16 cellular contexts compared by ENCODE assay signal in genomic region chr17:38889745-38890409, GRCh38. TPM values are rescaled to one million over a fixed set of nuclear protein-coding genes. Genes with fewer than 3 reads are reported as not detected.
DNase-seq lines count a peak whose midpoint lies in the region; ATAC-seq lines count a peak whose summit lies in the region.
"Had no signal": no experiment of that assay in that cellular context is flagged by ENCODE, and none has a peak within 500 bp of the region (broad histone marks: within the 10 kb centered on the region; RNA-seq: fewer than 3 reads in every experiment).

No MANE protein-coding gene starts in this region.

- H3K36me3 ChIP-seq in mucosa of stomach (ENCODE audit: control insufficient read depth, insufficient read depth, low read length): peaks cover 46% of the 10 kb centered on the region

- no peak for ATAC-seq in stimulated activated naive CD8-positive, alpha-beta T cell treated with anti-CD3 and anti-CD28 coated beads, Interleukin-15, Interleukin-2, amounts not matched to agents 100 U/mL and 50 U/mL, for 24 hours
- no peak for ATAC-seq in activated CD8-positive, alpha-beta T cell treated with anti-CD3 and anti-CD28 coated beads, Interleukin-2, amount 10 ng/mL, durations not matched to agents 7 days and 5 days

- H3K4me1 ChIP-seq in mucosa of stomach (ENCODE audit: control insufficient read depth, insufficient read depth, low read length): peaks cover 58% of the 10 kb centered on the region

- peak overlapping the region; percentile 40 for H3K4me3 Mint-ChIP-seq in stimulated activated naive CD8-positive, alpha-beta T cell treated with anti-CD3 and anti-CD28 coated beads, Interleukin-15, Interleukin-2, amounts not matched to agents 100 ng/mL and 50 ng/mL, for 24 hours
- H3K4me3 Mint-ChIP-seq in activated CD8-positive, alpha-beta T cell treated with anti-CD3 and anti-CD28 coated beads, Interleukin-2, amount 10 ng/mL, durations not matched to agents 7 days and 5 days: peak overlapping the region; percentile 61

- no peaks in the 10 kb centered on the region for H3K9me3 Mint-ChIP-seq in stimulated activated naive CD8-positive, alpha-beta T cell treated with anti-CD3 and anti-CD28 coated beads, Interleukin-15, Interleukin-2, amounts not matched to agents 100 ng/mL and 50 ng/mL, for 24 hours
- no peaks in the 10 kb centered on the region for H3K9me3 Mint-ChIP-seq in activated CD8-positive, alpha-beta T cell treated with anti-CD3 and anti-CD28 coated beads, Interleukin-2, amount 10 ng/mL, durations not matched to agents 7 days and 5 days (ENCODE audit: insufficient read depth)

- H3K36me3 Mint-ChIP-seq in stimulated activated naive CD8-positive, alpha-beta T cell treated with anti-CD3 and anti-CD28 coated beads, Interleukin-15, Interleukin-2, amounts not matched to agents 100 ng/mL and 50 ng/mL, for 24 hours (ENCODE audit: low read depth): peaks cover 34% of the 10 kb centered on the region
- H3K36me3 Mint-ChIP-seq in activated CD8-positive, alpha-beta T cell treated with anti-CD3 and anti-CD28 coated beads, Interleukin-2, amount 10 ng/mL, durations not matched to agents 7 days and 5 days (ENCODE audit: low read depth): peaks cover 89% of the 10 kb centered on the region

- intact Hi-C loops in posterior vena cava (cut with DNase I): no loop called here

- H3K27me3 ChIP-seq in mucosa of stomach (ENCODE audit: control insufficient read depth, insufficient read depth, low read length): no peaks in the 10 kb centered on the region
- H3K27me3 ChIP-seq: vagina had no signal

- CTCF ChIA-PET in activated CD8-positive, alpha-beta T cell treated with anti-CD3 and anti-CD28 coated beads, Interleukin-2, amount 10 ng/mL, durations not matched to agents 7 days and 5 days (lab: Charles Lee): interaction anchor here (0.9 to 1.6 kb wide), 2 partner anchors 19 to 20 kb away, joined by 5 read pairs; partner anchors contain the start of gene LASP1

- H3K9me3 ChIP-seq in mucosa of stomach (ENCODE audit: control insufficient read depth, low read length): no peaks in the 10 kb centered on the region
- H3K9me3 ChIP-seq: vagina had no signal

- DNase-seq in stimulated activated naive CD8-positive, alpha-beta T cell treated with anti-CD3 and anti-CD28 coated beads, Interleukin-15, Interleukin-2, amounts not matched to agents 100 U/mL and 50 U/mL, for 24 hours: no peak
- no peak for DNase-seq in activated CD8-positive, alpha-beta T cell treated with anti-CD3 and anti-CD28 coated beads, Interleukin-2, amount 10 ng/mL, durations not matched to agents 7 days and 5 days
- DNase-seq in UCSD-AML1 (lab: John Stamatoyannopoulos, UW; ENCODE audit: unreplicated experiment): no peak
- DNase-seq in germinal center (ENCODE audit: low spot score): no peak
- DNase-seq in AG20443 (ENCODE audit: low spot score): no peak
- DNase-seq in posterior vena cava (ENCODE audit: low spot score): no peak
- DNase-seq: AML-193; effector CD4-positive, alpha-beta T cell; NCI-H187; NCI-H526 treated with DMSO at 0.1 percent for 48 hours; RPMI8226; T1000 had no signal

- H3K27me3 Mint-ChIP-seq in stimulated activated naive CD8-positive, alpha-beta T cell treated with anti-CD3 and anti-CD28 coated beads, Interleukin-15, Interleukin-2, amounts not matched to agents 100 ng/mL and 50 ng/mL, for 24 hours: no peaks in the 10 kb centered on the region
- H3K27me3 Mint-ChIP-seq in activated CD8-positive, alpha-beta T cell treated with anti-CD3 and anti-CD28 coated beads, Interleukin-2, amount 10 ng/mL, durations not matched to agents 7 days and 5 days (ENCODE audit: low read depth): no peaks in the 10 kb centered on the region

- peak overlapping the region; percentile 6 for H3K9ac ChIP-seq in mucosa of stomach (ENCODE audit: low read length)
- H3K9ac ChIP-seq: parathyroid adenoma had no signal

- peaks cover 90% of the 10 kb centered on the region for H3K4me1 Mint-ChIP-seq in stimulated activated naive CD8-positive, alpha-beta T cell treated with anti-CD3 and anti-CD28 coated beads, Interleukin-15, Interleukin-2, amounts not matched to agents 100 ng/mL and 50 ng/mL, for 24 hours (ENCODE audit: low read depth)
- H3K4me1 Mint-ChIP-seq in activated CD8-positive, alpha-beta T cell treated with anti-CD3 and anti-CD28 coated beads, Interleukin-2, amount 10 ng/mL, durations not matched to agents 7 days and 5 days (ENCODE audit: low read depth): peaks cover 98% of the 10 kb centered on the region

- peak overlapping the region; percentile 15 for H3K4me3 ChIP-seq in mucosa of stomach (ENCODE audit: low read length)
- H3K4me3 ChIP-seq: vagina had no signal

- POLR2A ChIA-PET in activated CD8-positive, alpha-beta T cell treated with anti-CD3 and anti-CD28 coated beads, Interleukin-2, amount 10 ng/mL, durations not matched to agents 7 days and 5 days (lab: Charles Lee): interaction anchor here (0.7 to 1.3 kb wide), 5 partner anchors 9 to 68 kb away, joined by 3 to 8 read pairs (median 4); partner anchors contain the start of gene LASP1

- H3K27ac Mint-ChIP-seq in stimulated activated naive CD8-positive, alpha-beta T cell treated with anti-CD3 and anti-CD28 coated beads, Interleukin-15, Interleukin-2, amounts not matched to agents 100 ng/mL and 50 ng/mL, for 24 hours: peak overlapping the region; percentile 88
- H3K27ac Mint-ChIP-seq in activated CD8-positive, alpha-beta T cell treated with anti-CD3 and anti-CD28 coated beads, Interleukin-2, amount 10 ng/mL, durations not matched to agents 7 days and 5 days: peak overlapping the region; percentile 94

RNA-seq across cellular contexts. Expression of gene LASP1, which starts 20.0 kb away (rescaled TPM):
- 100 to 1,000 TPM; 268 to 276 TPM for total RNA-seq in activated CD8-positive, alpha-beta T cell treated with anti-CD3 and anti-CD28 coated beads, Interleukin-2, amount 10 ng/mL, durations not matched to agents 7 days and 5 days
- total RNA-seq in posterior vena cava: 100 to 1,000 TPM in 1 of 2 donors, 10 to 100 TPM in 1; 95.2 to 119 TPM

RNA-seq across cellular contexts. Expression of gene RPL23, which starts 36.4 kb away (rescaled TPM):
- 1,000 to 10,000 TPM; 1,130 to 1,164 TPM for total RNA-seq in activated CD8-positive, alpha-beta T cell treated with anti-CD3 and anti-CD28 coated beads, Interleukin-2, amount 10 ng/mL, durations not matched to agents 7 days and 5 days
- 1,000 to 10,000 TPM; 1,179 to 1,230 TPM for total RNA-seq in posterior vena cava
